Comparison of ENCODE assay signal across 11 cellular contexts in the genomic region with DNA sequence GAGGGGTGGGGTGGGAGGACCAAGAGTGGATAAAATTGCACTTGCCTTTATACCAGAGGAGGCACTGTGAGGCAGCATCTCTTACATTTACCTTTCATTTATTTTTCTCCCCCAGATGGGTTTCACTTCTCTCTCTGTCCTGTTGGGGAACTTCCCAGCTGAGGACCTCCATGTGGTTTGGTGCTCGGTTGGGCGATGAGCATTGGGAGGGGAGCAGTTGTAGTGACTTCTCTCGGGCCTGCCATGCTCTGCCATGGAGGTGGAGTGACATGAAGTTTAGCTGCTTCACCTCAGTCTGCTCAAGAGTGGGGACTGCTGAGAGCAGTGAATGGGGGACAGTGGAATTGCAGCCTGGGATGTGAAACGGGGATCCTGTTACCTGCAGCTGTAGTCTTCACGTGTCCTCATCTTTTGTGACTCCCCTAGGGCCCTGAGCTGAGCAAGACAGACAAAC. TPM values are rescaled to one million over a fixed set of nuclear protein-coding genes. Genes with fewer than 3 reads are reported as not detected.
DNase-seq lines count a peak whose midpoint lies in the region; ATAC-seq and TF ChIP-seq lines count a peak whose summit lies in the region.
"Had no signal": no experiment of that assay in that cellular context is flagged by ENCODE, and none has a peak within 500 bp of the region (broad histone marks: within the 10 kb centered on the region; RNA-seq: fewer than 3 reads in every experiment).

No MANE protein-coding gene starts in this region.

- H3K4me3 Mint-ChIP-seq in activated CD8-positive, alpha-beta T cell treated with anti-CD3 and anti-CD28 coated beads, Interleukin-2, amount 10 ng/mL, durations not matched to agents 7 days and 5 days: no peak overlapping the region

- H3K4me1 Mint-ChIP-seq in activated CD8-positive, alpha-beta T cell treated with anti-CD3 and anti-CD28 coated beads, Interleukin-2, amount 10 ng/mL, durations not matched to agents 7 days and 5 days (ENCODE audit: low read depth): peaks cover 37% of the 10 kb centered on the region

- H3K27me3 ChIP-seq in BLaER1 (no peaks in the 10 kb centered on the region), esophagus squamous epithelium (no peaks in the 10 kb centered on the region)

- peak; percentile 75 for ATAC-seq in HG02981 (IDR thresholded peaks at IDR 0.05; ENCODE audit: unreplicated experiment)
- ATAC-seq in activated CD8-positive, alpha-beta T cell treated with anti-CD3 and anti-CD28 coated beads, Interleukin-2, amount 10 ng/mL, durations not matched to agents 7 days and 5 days: no peak

- H3K27me3 Mint-ChIP-seq in activated CD8-positive, alpha-beta T cell treated with anti-CD3 and anti-CD28 coated beads, Interleukin-2, amount 10 ng/mL, durations not matched to agents 7 days and 5 days (ENCODE audit: low read depth): no peaks in the 10 kb centered on the region

- WGBS in esophagus squamous epithelium, 2 donors: 66 to 80% methylated on average over 4 to 5 of the region's 5 CpGs

- no peaks in the 10 kb centered on the region for H3K9me3 Mint-ChIP-seq in activated CD8-positive, alpha-beta T cell treated with anti-CD3 and anti-CD28 coated beads, Interleukin-2, amount 10 ng/mL, durations not matched to agents 7 days and 5 days (ENCODE audit: insufficient read depth)

- H3K4me3 ChIP-seq in BLaER1 (no peak overlapping the region), esophagus squamous epithelium (no peak overlapping the region)
- H3K4me3 ChIP-seq: PC-9 had no signal

- peak overlapping the region; percentile 80 for H3K4me2 ChIP-seq in BLaER1
- H3K4me2 ChIP-seq: PC-9 had no signal

- H3K27ac Mint-ChIP-seq in activated CD8-positive, alpha-beta T cell treated with anti-CD3 and anti-CD28 coated beads, Interleukin-2, amount 10 ng/mL, durations not matched to agents 7 days and 5 days: peak overlapping the region; percentile 73

- DNase-seq in activated CD8-positive, alpha-beta T cell treated with anti-CD3 and anti-CD28 coated beads, Interleukin-2, amount 10 ng/mL, durations not matched to agents 7 days and 5 days: no peak
- DNase-seq in islet precursor cell (no peak), esophagus squamous epithelium (lab: John Stamatoyannopoulos, UW) (no peak), NCI-H2029 treated with DMSO at 0.1 percent for 48 hours (lab: John Stamatoyannopoulos, UW) (no peak), UCSD-AML1 (lab: John Stamatoyannopoulos, UW; ENCODE audit: unreplicated experiment) (no peak)
- DNase-seq: activated T-cell treated with anti-CD3 and anti-CD28 coated beads, Interleukin-2, amount 50 U/mL, for 48 hours; midbrain; PC-9 had no signal

- H3K27ac ChIP-seq in BLaER1 (peak overlapping the region; percentile 70), esophagus squamous epithelium (no peak overlapping the region)
- H3K27ac ChIP-seq: PC-9 had no signal

- peaks cover 77% of the 10 kb centered on the region for H3K4me1 ChIP-seq in BLaER1
- peaks cover 0 to 29% (median 0%) of the 10 kb centered on the region in 3 donors for H3K4me1 ChIP-seq in esophagus squamous epithelium

- no peak for TF ChIP-seq CTCF in esophagus squamous epithelium (IDR thresholded peaks at IDR 0.05)

- peak overlapping the region; percentile 36; the same call in 1 of the 2 replicates for H3K9ac ChIP-seq in BLaER1

- POLR2A ChIA-PET in activated CD8-positive, alpha-beta T cell treated with anti-CD3 and anti-CD28 coated beads, Interleukin-2, amount 10 ng/mL, durations not matched to agents 7 days and 5 days (lab: Charles Lee): no interaction called here

- no peaks in the 10 kb centered on the region for H3K36me3 Mint-ChIP-seq in activated CD8-positive, alpha-beta T cell treated with anti-CD3 and anti-CD28 coated beads, Interleukin-2, amount 10 ng/mL, durations not matched to agents 7 days and 5 days (ENCODE audit: low read depth)

- intact Hi-C loops in esophagus squamous epithelium (cut with DNase I): no loop called here

- TF ChIP-seq POLR2A in GM19099 (IDR thresholded peaks at IDR 0.05; ENCODE audit: extremely low read depth, insufficient read length, low read depth) (peak; percentile 47), esophagus squamous epithelium (IDR thresholded peaks at IDR 0.05) (no peak)

- H3K9me3 ChIP-seq in BLaER1 (no peaks in the 10 kb centered on the region), esophagus squamous epithelium (no peaks in the 10 kb centered on the region)

- H4K20me1 ChIP-seq in BLaER1: no peaks in the 10 kb centered on the region

- CTCF ChIA-PET in activated CD8-positive, alpha-beta T cell treated with anti-CD3 and anti-CD28 coated beads, Interleukin-2, amount 10 ng/mL, durations not matched to agents 7 days and 5 days (lab: Charles Lee): interaction anchor here (0.8 to 2.7 kb wide), 9 partner anchors 11 to 63 kb away, joined by 3 to 27 read pairs (median 5); a partner anchor contains a TSS

- no peaks in the 10 kb centered on the region for H3K36me3 ChIP-seq in BLaER1
- H3K36me3 ChIP-seq in esophagus squamous epithelium: no peaks in the 10 kb centered on the region

RNA-seq across cellular contexts. Expression of a gene that starts 23.1 kb away (rescaled TPM):
- not detected for total RNA-seq in activated CD8-positive, alpha-beta T cell treated with anti-CD3 and anti-CD28 coated beads, Interleukin-2, amount 10 ng/mL, durations not matched to agents 7 days and 5 days
- 10 to 100 TPM; 19.3 to 97.7 (median 33.8) TPM for total RNA-seq in esophagus squamous epithelium

RNA-seq across cellular contexts. Expression of a gene that starts 38.7 kb away (rescaled TPM):
- total RNA-seq in activated CD8-positive, alpha-beta T cell treated with anti-CD3 and anti-CD28 coated beads, Interleukin-2, amount 10 ng/mL, durations not matched to agents 7 days and 5 days: 10 to 100 TPM; 33.4 to 34.6 TPM
- total RNA-seq in esophagus squamous epithelium: 10 to 100 TPM in 1 of 4 donors, 1 to 10 TPM in 3; 5.2 to 10.8 (median 7.9) TPM

Comparison
In these comparisons a context has a peak if more than half of its experiments do, and no peak if none do; other contexts are left out.
1. RNA of a gene that starts 23.1 kb away (total RNA-seq): 19.3 to 97.7 TPM in esophagus squamous epithelium; not detected in activated CD8-positive, alpha-beta T cell treated with anti-CD3 and anti-CD28 coated beads, Interleukin-2, amount 10 ng/mL, durations not matched to agents 7 days and 5 days; every median in the first group is over 10 times any median in the second.